In genomic region chr3:63976862-63977180, GRCh38 we compare ENCODE assay signal across 11 cellular contexts. TPM values are rescaled to one million over a fixed set of nuclear protein-coding genes. Genes with fewer than 3 reads are reported as not detected.
DNase-seq lines count a peak whose midpoint lies in the region; ATAC-seq and TF ChIP-seq lines count a peak whose summit lies in the region.
"Had no signal": no experiment of that assay in that cellular context is flagged by ENCODE, and none has a peak within 500 bp of the region (broad histone marks: within the 10 kb centered on the region; RNA-seq: fewer than 3 reads in every experiment).

No MANE protein-coding gene starts in this region.

- peak overlapping the region; percentile 42 for H2BK12ac ChIP-seq in neuronal stem cell (ENCODE audit: low read length)

- H2BK120ac ChIP-seq in neuronal stem cell (ENCODE audit: low read depth, low read length), result no peak overlapping the region

- peak overlapping the region; percentile 24 for H2BK15ac ChIP-seq in neuronal stem cell (ENCODE audit: low read length)

- no CpG with 5 or more reads among the region's 2 CpGs for WGBS in neuronal stem cell (ENCODE audit: extremely low coverage in 2 of 2, insufficient read length in 2 of 2, insufficient replicate concordance in 1 of 2), 2 donors
- 90 to 93% methylated on average over 2 of the region's 2 CpGs for WGBS in aorta, 2 donors

- H3K4me1 ChIP-seq in breast epithelium, result peaks cover 0 to 37% of the 10 kb centered on the region in 2 donors
- H3K4me1 ChIP-seq in neuronal stem cell (ENCODE audit: control insufficient read depth in 2 of 2, insufficient read depth in 1 of 2, low read depth in 1 of 2, low read length in 2 of 2), result peaks cover 13 to 31% of the 10 kb centered on the region in 2 donors
- peaks cover 4 to 9% of the 10 kb centered on the region in 2 donors for H3K4me1 ChIP-seq in aorta (ENCODE audit: control insufficient read depth in 1 of 2, insufficient read depth in 2 of 2, low read length in 2 of 2)

- H3K4ac ChIP-seq in neuronal stem cell (ENCODE audit: low read length), result no peak overlapping the region

- H3K14ac ChIP-seq in neuronal stem cell (ENCODE audit: low read length), result no peak overlapping the region

- no peak overlapping the region for H2AFZ ChIP-seq in neuronal stem cell (ENCODE audit: low read length)
- H2AFZ ChIP-seq: parathyroid adenoma had no signal

- no peak overlapping the region for H3K9ac ChIP-seq in neuronal stem cell (ENCODE audit: low read depth, low read length, poor library complexity)
- H3K9ac ChIP-seq: parathyroid adenoma had no signal

- peaks cover 100% of the 10 kb centered on the region for H3K4me1 Mint-ChIP-seq in stimulated activated naive CD8-positive, alpha-beta T cell treated with anti-CD3 and anti-CD28 coated beads, Interleukin-15, Interleukin-2, amounts not matched to agents 100 ng/mL and 50 ng/mL, for 24 hours (ENCODE audit: low read depth)

- no peaks in the 10 kb centered on the region for H3K36me3 ChIP-seq in breast epithelium
- peaks cover 12 to 39% of the 10 kb centered on the region in 2 donors for H3K36me3 ChIP-seq in neuronal stem cell (replicated peaks in 1 of 2; ENCODE audit: control insufficient read depth in 2 of 2, insufficient read depth in 2 of 2, low read length in 2 of 2)
- peaks cover 0 to 8% of the 10 kb centered on the region in 2 donors for H3K36me3 ChIP-seq in aorta (ENCODE audit: control insufficient read depth in 1 of 2, insufficient read depth in 2 of 2, low read length in 1 of 2)

- DNase-seq in stimulated activated naive CD8-positive, alpha-beta T cell treated with anti-CD3 and anti-CD28 coated beads, Interleukin-15, Interleukin-2, amounts not matched to agents 100 U/mL and 50 U/mL, for 24 hours, result no peak
- DNase-seq in breast epithelium (ENCODE audit: low spot score in 2 of 2) (no peak), neuronal stem cell (ENCODE audit: low spot score) (no peak), NCI-H1436 (lab: John Stamatoyannopoulos, UW) (no peak), aorta (no peak), HCEC 1CT (no peak)
- no peak for DNase-seq in effector CD8-positive, alpha-beta T cell (lab: John Stamatoyannopoulos, UW)
- DNase-seq: activated CD4-positive, alpha-beta T cell treated with anti-CD3 and anti-CD28 coated beads, Interleukin-2, amount 50 U/mL, for 1 hour; stimulated activated CD4-positive, alpha-beta T cell treated with anti-CD3 and anti-CD28 coated beads, Interleukin-1b, Interleukin-23, amount 100 ng/mL, for 48 hours had no signal

- H3K27me3 Mint-ChIP-seq in stimulated activated naive CD8-positive, alpha-beta T cell treated with anti-CD3 and anti-CD28 coated beads, Interleukin-15, Interleukin-2, amounts not matched to agents 100 ng/mL and 50 ng/mL, for 24 hours, result no peaks in the 10 kb centered on the region

- H3K27ac ChIP-seq in breast epithelium, result peak overlapping the region; percentile 64 to 80
- H3K27ac ChIP-seq in neuronal stem cell (replicated peaks; ENCODE audit: low read length), result no peak overlapping the region
- no peak overlapping the region for H3K27ac ChIP-seq in aorta (ENCODE audit: low read depth in 1 of 2, low read length in 2 of 2)
- H3K27ac ChIP-seq: parathyroid adenoma had no signal

- H4K91ac ChIP-seq in neuronal stem cell (ENCODE audit: low read depth, low read length, poor library complexity), result no peak overlapping the region

- H3K27me3 ChIP-seq in breast epithelium, result no peaks in the 10 kb centered on the region
- no peaks in the 10 kb centered on the region for H3K27me3 ChIP-seq in neuronal stem cell (ENCODE audit: control insufficient read depth in 3 of 3, insufficient read depth in 3 of 3, low read depth in 1 of 3, low read length in 3 of 3)
- H3K27me3 ChIP-seq in aorta (ENCODE audit: control insufficient read depth in 1 of 2, insufficient read depth in 2 of 2, low read length in 1 of 2), result no peaks in the 10 kb centered on the region

- peaks cover 3% of the 10 kb centered on the region for H3K79me1 ChIP-seq in neuronal stem cell (ENCODE audit: low read depth, low read length)

- peak overlapping the region; percentile 72 for H3K27ac Mint-ChIP-seq in stimulated activated naive CD8-positive, alpha-beta T cell treated with anti-CD3 and anti-CD28 coated beads, Interleukin-15, Interleukin-2, amounts not matched to agents 100 ng/mL and 50 ng/mL, for 24 hours

- no peak for ATAC-seq in stimulated activated naive CD8-positive, alpha-beta T cell treated with anti-CD3 and anti-CD28 coated beads, Interleukin-15, Interleukin-2, amounts not matched to agents 100 U/mL and 50 U/mL, for 24 hours
- ATAC-seq in aorta (ENCODE audit: low FRiP score), result no peak

- TF ChIP-seq POLR2A in breast epithelium (IDR thresholded peaks at IDR 0.05), result no peak

- H2BK5ac ChIP-seq in neuronal stem cell (ENCODE audit: low read length), result no peak overlapping the region

- H3K4me3 ChIP-seq in breast epithelium (no peak overlapping the region), neuronal stem cell (ENCODE audit: low read length in 2 of 2) (no peak overlapping the region), aorta (ENCODE audit: low read length in 2 of 2) (no peak overlapping the region)

- no peaks in the 10 kb centered on the region for H3K9me3 Mint-ChIP-seq in stimulated activated naive CD8-positive, alpha-beta T cell treated with anti-CD3 and anti-CD28 coated beads, Interleukin-15, Interleukin-2, amounts not matched to agents 100 ng/mL and 50 ng/mL, for 24 hours

- intact Hi-C loops in breast epithelium (cut with DNase I; ENCODE audit: low total_unique reads), result no loop called here
- intact Hi-C loops in aorta (cut with DNase I), result no loop called here

- no peak overlapping the region for H2AK5ac ChIP-seq in neuronal stem cell (ENCODE audit: low read depth, low read length)

- no peak overlapping the region for H3K23ac ChIP-seq in neuronal stem cell (ENCODE audit: low read depth, low read length, poor library complexity)

- no peak overlapping the region for H3K18ac ChIP-seq in neuronal stem cell (ENCODE audit: low read length)

- H3K36me3 Mint-ChIP-seq in stimulated activated naive CD8-positive, alpha-beta T cell treated with anti-CD3 and anti-CD28 coated beads, Interleukin-15, Interleukin-2, amounts not matched to agents 100 ng/mL and 50 ng/mL, for 24 hours (ENCODE audit: low read depth), result peaks cover 41% of the 10 kb centered on the region

- no peak for TF ChIP-seq CTCF in breast epithelium (IDR thresholded peaks at IDR 0.05)

- H3K4me3 Mint-ChIP-seq in stimulated activated naive CD8-positive, alpha-beta T cell treated with anti-CD3 and anti-CD28 coated beads, Interleukin-15, Interleukin-2, amounts not matched to agents 100 ng/mL and 50 ng/mL, for 24 hours, result peak overlapping the region; percentile 24

- H4K8ac ChIP-seq in neuronal stem cell (ENCODE audit: low read depth, low read length), result no peak overlapping the region

- no peak overlapping the region for H3K4me2 ChIP-seq in neuronal stem cell (ENCODE audit: insufficient read depth, low read length, poor library complexity, severe bottlenecking)

- H3K9me3 ChIP-seq in breast epithelium (no peaks in the 10 kb centered on the region), neuronal stem cell (replicated peaks in 1 of 2; ENCODE audit: control insufficient read depth in 2 of 2, insufficient read depth in 1 of 2, low read depth in 1 of 2, low read length in 2 of 2) (peaks cover 0 to 3% of the 10 kb centered on the region in 2 donors), aorta (ENCODE audit: control insufficient read depth, low read length) (no peaks in the 10 kb centered on the region)

RNA-seq across cellular contexts. Expression of gene PSMD6, which starts 46.5 kb away (rescaled TPM):
- 10 to 100 TPM; 60.9 to 74.7 (median 69.8) TPM for total RNA-seq in breast epithelium
- 96.4 TPM for polyA plus RNA-seq in neuronal stem cell (2013, experiment 1 of 2)
- polyA plus RNA-seq in neuronal stem cell (2013, experiment 2 of 2), result 98.4 TPM
- 10 to 100 TPM; 47.5 to 52.9 TPM for total RNA-seq in aorta
- 10 to 100 TPM; 52.3 to 52.5 TPM for polyA plus RNA-seq in aorta

Comparison
In these comparisons a context has a peak if more than half of its experiments do, and no peak if none do; other contexts are left out.
1. H3K27ac ChIP-seq: peak in breast epithelium (2 of 2); none in neuronal stem cell (single experiment) and aorta (0 of 2).